In the genomic region with DNA sequence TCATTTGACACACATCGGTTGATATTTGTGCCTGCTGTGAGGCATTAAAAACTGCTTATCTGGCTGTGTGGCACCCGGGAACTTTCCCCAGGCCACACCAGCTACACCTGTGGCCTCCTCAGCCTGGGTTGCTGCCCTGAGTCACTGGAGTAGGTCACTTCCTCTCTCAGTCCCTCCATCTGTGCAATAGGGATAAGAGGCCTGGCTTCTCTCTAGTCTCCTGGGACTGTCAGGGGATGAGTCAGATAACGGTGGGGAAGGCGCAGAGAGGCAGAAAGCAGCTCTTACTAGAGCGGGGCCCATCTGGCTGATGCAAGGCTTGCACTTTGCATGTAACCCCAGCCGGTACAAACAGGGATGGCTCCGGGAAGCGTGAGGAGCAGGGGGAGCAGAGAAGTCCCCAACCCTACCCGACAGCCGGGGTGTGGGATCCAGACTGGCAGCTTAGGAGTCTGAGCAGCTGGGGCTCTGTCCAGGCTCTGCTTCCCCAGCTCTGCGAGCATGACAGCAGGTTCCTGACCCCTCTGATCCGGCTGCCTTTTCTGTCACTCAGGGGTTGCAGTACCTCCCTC, we compare ENCODE assay signal across 8 cellular contexts. TPM values are rescaled to one million over a fixed set of nuclear protein-coding genes. Genes with fewer than 3 reads are reported as not detected.
DNase-seq lines count a peak whose midpoint lies in the region; ATAC-seq and TF ChIP-seq lines count a peak whose summit lies in the region.

No MANE protein-coding gene starts in this region.

- no peaks in the 10 kb centered on the region for H3K27me3 ChIP-seq in psoas muscle (ENCODE audit: insufficient read depth in 3 of 3, low read length in 2 of 3)

- in situ Hi-C loops in KBM-7 (cut with MboI; ENCODE audit: low pct_unique_long_range_greater_than_20kb, low sequenced_read_pairs), result no loop called here

- peak overlapping the region; percentile 93 for H3K4me3 Mint-ChIP-seq in activated naive CD4-positive, alpha-beta T cell treated with anti-CD3 and anti-CD28 coated beads, Interleukin-2, amount 50 U/mL, for 24 hours
- peak overlapping the region; percentile 81 for H3K4me3 Mint-ChIP-seq in glutamatergic neuron (ENCODE audit: unreplicated experiment)

- peak; percentile 53 to 70 (median 68) for ATAC-seq in psoas muscle

- peak; percentile 90 for DNase-seq in GM10266 (ENCODE audit: extremely low spot score)
- DNase-seq in H4 (ENCODE audit: low spot score), result peak; percentile 98
- peak; percentile 94 for DNase-seq in KBM-7
- DNase-seq in SHP77 (lab: John Stamatoyannopoulos, UW), result peak; percentile 52 to 55
- peak; percentile 93 for DNase-seq in glutamatergic neuron
- DNase-seq in psoas muscle, result peak; percentile 83 to 85
- DNase-seq in middle frontal gyrus (ENCODE audit: extremely low spot score, low spot score), result no peak

- peaks cover 79% of the 10 kb centered on the region for H3K4me1 Mint-ChIP-seq in activated naive CD4-positive, alpha-beta T cell treated with anti-CD3 and anti-CD28 coated beads, Interleukin-2, amount 50 U/mL, for 24 hours
- peaks cover 36% of the 10 kb centered on the region for H3K4me1 Mint-ChIP-seq in glutamatergic neuron (ENCODE audit: low read depth, unreplicated experiment)

- 34 to 49% (median 36%) methylated on average over 12 of the region's 12 CpGs for WGBS in psoas muscle, 3 donors

- H3K9me3 ChIP-seq in psoas muscle, result no peaks in the 10 kb centered on the region

- TF ChIP-seq CTCF in GM10266 (IDR thresholded peaks at IDR 0.05; ENCODE audit: control insufficient read depth, insufficient read depth, low read depth, missing control alignments) (no peak), glutamatergic neuron (IDR thresholded peaks at IDR 0.05; ENCODE audit: partially characterized antibody, unreplicated experiment) (no peak), psoas muscle (IDR thresholded peaks at IDR 0.05) (no peak)

- no peaks in the 10 kb centered on the region for H3K36me3 ChIP-seq in psoas muscle (ENCODE audit: insufficient read depth in 1 of 2, low read depth in 1 of 2)

- no peaks in the 10 kb centered on the region for H3K9me3 Mint-ChIP-seq in activated naive CD4-positive, alpha-beta T cell treated with anti-CD3 and anti-CD28 coated beads, Interleukin-2, amount 50 U/mL, for 24 hours
- H3K9me3 Mint-ChIP-seq in glutamatergic neuron (ENCODE audit: unreplicated experiment), result peaks cover 16% of the 10 kb centered on the region

- peak overlapping the region; percentile 100 for H3K27ac Mint-ChIP-seq in activated naive CD4-positive, alpha-beta T cell treated with anti-CD3 and anti-CD28 coated beads, Interleukin-2, amount 50 U/mL, for 24 hours
- peak overlapping the region; percentile 99 for H3K27ac Mint-ChIP-seq in glutamatergic neuron (ENCODE audit: unreplicated experiment)

- intact Hi-C loops in psoas muscle (cut with DNase I), result loop anchor here in 1 of 2 donors (5.0 kb wide), 1 partner anchor 48 kb away; a partner anchor contains a TSS

- H3K27ac ChIP-seq in psoas muscle, result peak overlapping the region; percentile 87

- H3K27me3 Mint-ChIP-seq in activated naive CD4-positive, alpha-beta T cell treated with anti-CD3 and anti-CD28 coated beads, Interleukin-2, amount 50 U/mL, for 24 hours, result no peaks in the 10 kb centered on the region
- H3K27me3 Mint-ChIP-seq in glutamatergic neuron (ENCODE audit: unreplicated experiment), result peaks cover 12% of the 10 kb centered on the region

- H3K4me3 ChIP-seq in psoas muscle, result peak overlapping the region; percentile 56

- H3K36me3 Mint-ChIP-seq in activated naive CD4-positive, alpha-beta T cell treated with anti-CD3 and anti-CD28 coated beads, Interleukin-2, amount 50 U/mL, for 24 hours, result peaks cover 2% of the 10 kb centered on the region
- H3K36me3 Mint-ChIP-seq in glutamatergic neuron (ENCODE audit: unreplicated experiment), result no peaks in the 10 kb centered on the region

- peaks cover 51% of the 10 kb centered on the region for H3K4me1 ChIP-seq in psoas muscle

RNA-seq across cellular contexts. Expression of a gene that starts 34.0 kb away (rescaled TPM):
- total RNA-seq in H4 (2014; rRNA removed; shearing (Covaris generic)), result 18.1 and 22.1 TPM in 2 replicates
- total RNA-seq in glutamatergic neuron (ENCODE audit: unreplicated experiment) (23.0 TPM), psoas muscle (10 to 100 TPM; 24.0 to 38.7 (median 34.0) TPM)
- polyA plus RNA-seq in psoas muscle, result 10 to 100 TPM; 22.1 to 24.9 (median 22.5) TPM

RNA-seq across cellular contexts. Expression of a gene that starts 47.0 kb away (rescaled TPM):
- 227 and 278 TPM in 2 replicates for total RNA-seq in H4 (2014; rRNA removed; shearing (Covaris generic))
- total RNA-seq in glutamatergic neuron (ENCODE audit: unreplicated experiment) (153 TPM), psoas muscle (100 to 1,000 TPM in 1 of 4 donors, 10 to 100 TPM in 3; 16.1 to 220 (median 65.4) TPM)
- polyA plus RNA-seq in psoas muscle, result 100 to 1,000 TPM; 114 to 744 (median 487) TPM
